ENCODE assay signal across 10 cellular contexts in the genomic region with DNA sequence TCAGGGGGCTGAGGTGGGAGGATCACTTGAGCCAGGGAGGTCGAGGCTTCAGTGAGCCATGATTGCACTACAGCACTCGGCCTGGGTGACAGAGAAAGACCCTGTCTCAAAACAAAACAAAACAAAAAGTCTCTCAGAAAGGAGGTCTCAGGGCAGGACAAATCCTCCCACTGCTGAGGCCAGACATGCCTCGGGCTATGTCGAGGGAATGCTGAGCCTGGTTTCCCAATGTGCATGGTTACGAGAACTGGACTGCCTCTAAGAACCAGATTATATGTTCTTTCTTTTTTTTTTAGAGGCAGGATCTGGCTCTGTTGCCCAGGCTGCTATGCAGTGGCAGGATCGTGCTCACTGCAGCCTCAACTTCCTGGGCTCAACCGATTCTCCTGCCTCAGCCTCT. TPM values are rescaled to one million over a fixed set of nuclear protein-coding genes. Genes with fewer than 3 reads are reported as not detected.
A peak's percentile ranks its signal among the peaks of the same experiment; 100 is the strongest.
DNase-seq lines count a peak whose midpoint lies in the region; TF ChIP-seq lines count a peak whose summit lies in the region.
"Had no signal": no experiment of that assay in that cellular context is flagged by ENCODE, and none has a peak within 500 bp of the region (broad histone marks: within the 10 kb centered on the region; RNA-seq: fewer than 3 reads in every experiment).

No MANE protein-coding gene starts in this region.

- no peak overlapping the region for H2AFZ ChIP-seq in smooth muscle cell (ENCODE audit: low read depth)

- H3K27me3 Mint-ChIP-seq in glutamatergic neuron (ENCODE audit: unreplicated experiment): no peaks in the 10 kb centered on the region

- H3K79me2 ChIP-seq in smooth muscle cell (ENCODE audit: low read depth): no peaks in the 10 kb centered on the region

- no peaks in the 10 kb centered on the region for H3K36me3 Mint-ChIP-seq in glutamatergic neuron (ENCODE audit: unreplicated experiment)

- no peaks in the 10 kb centered on the region for H3K9me3 ChIP-seq in smooth muscle cell (replicated peaks; ENCODE audit: low read depth)
- H3K9me3 ChIP-seq: adrenal gland, stomach had no signal

- H3K4me1 ChIP-seq in smooth muscle cell (ENCODE audit: low read depth): no peaks in the 10 kb centered on the region

- DNase-seq in EL (peak; percentile 28), amniotic epithelial cell (ENCODE audit: low read depth) (peak; percentile 19), islet precursor cell (peak; percentile 78), smooth muscle cell (lab: John Stamatoyannopoulos, UW; ENCODE audit: unreplicated experiment) (no peak), NCI-H69 (lab: John Stamatoyannopoulos, UW) (no peak), 8988T (no peak), glutamatergic neuron (no peak)

- H3F3A ChIP-seq in smooth muscle cell (ENCODE audit: low read depth): no peaks in the 10 kb centered on the region

- no peaks in the 10 kb centered on the region for H3K27me3 ChIP-seq in smooth muscle cell (ENCODE audit: low read depth)
- H3K27me3 ChIP-seq: adrenal gland, stomach had no signal

- peak overlapping the region; percentile 39 for H3K27ac ChIP-seq in smooth muscle cell (ENCODE audit: low read depth)

- peaks cover 8% of the 10 kb centered on the region for H3K4me1 Mint-ChIP-seq in glutamatergic neuron (ENCODE audit: low read depth, unreplicated experiment)

- no peaks in the 10 kb centered on the region for H3K36me3 ChIP-seq in smooth muscle cell (ENCODE audit: low read depth)

- no peak overlapping the region for H3K27ac Mint-ChIP-seq in glutamatergic neuron (ENCODE audit: unreplicated experiment)

- H3K9ac ChIP-seq in smooth muscle cell (ENCODE audit: low read depth): no peak overlapping the region

- peaks cover 6% of the 10 kb centered on the region for H3K9me3 Mint-ChIP-seq in glutamatergic neuron (ENCODE audit: unreplicated experiment)

- H3K4me3 Mint-ChIP-seq in glutamatergic neuron (ENCODE audit: unreplicated experiment): no peak overlapping the region

- no peak overlapping the region for H3K4me2 ChIP-seq in smooth muscle cell

- WGBS in smooth muscle cell (ENCODE audit: low lambda C conversion rate): 87% methylated on average over 7 of the region's 7 CpGs

- H4K20me1 ChIP-seq in smooth muscle cell (ENCODE audit: low read depth): no peaks in the 10 kb centered on the region

- H3K4me3 ChIP-seq in smooth muscle cell: no peak overlapping the region
- H3K4me3 ChIP-seq: lung had no signal

- no peak for TF ChIP-seq CTCF in smooth muscle cell (IDR thresholded peaks at IDR 0.05; ENCODE audit: borderline replicate concordance, insufficient read depth, poor library complexity, severe bottlenecking)
- no peak for TF ChIP-seq CTCF in glutamatergic neuron (IDR thresholded peaks at IDR 0.05; ENCODE audit: partially characterized antibody, unreplicated experiment)

RNA-seq across cellular contexts. Expression of a gene that starts 27.6 kb away (rescaled TPM):
- total RNA-seq in smooth muscle cell: 37.7 and 41.5 TPM in 2 replicates
- polyA plus RNA-seq in smooth muscle cell: 46.6 and 64.0 TPM in 2 replicates
- 97.3 TPM for total RNA-seq in glutamatergic neuron (ENCODE audit: unreplicated experiment)

RNA-seq across cellular contexts. Expression of a gene that starts 35.2 kb away (rescaled TPM):
- total RNA-seq in smooth muscle cell (21.9 and 37.8 TPM in 2 replicates), glutamatergic neuron (ENCODE audit: unreplicated experiment) (34.3 TPM)
- polyA plus RNA-seq in smooth muscle cell: 8.1 and 11.9 TPM in 2 replicates

Comparison
In these comparisons a context has a peak if more than half of its experiments do, and no peak if none do; other contexts are left out.
1. DNase-seq: peak in EL (single experiment), amniotic epithelial cell (single experiment) and islet precursor cell (single experiment); none in smooth muscle cell (single experiment), NCI-H69 (single experiment), 8988T (single experiment) and glutamatergic neuron (single experiment).